30 cellular contexts compared by ENCODE assay signal in the genomic region with DNA sequence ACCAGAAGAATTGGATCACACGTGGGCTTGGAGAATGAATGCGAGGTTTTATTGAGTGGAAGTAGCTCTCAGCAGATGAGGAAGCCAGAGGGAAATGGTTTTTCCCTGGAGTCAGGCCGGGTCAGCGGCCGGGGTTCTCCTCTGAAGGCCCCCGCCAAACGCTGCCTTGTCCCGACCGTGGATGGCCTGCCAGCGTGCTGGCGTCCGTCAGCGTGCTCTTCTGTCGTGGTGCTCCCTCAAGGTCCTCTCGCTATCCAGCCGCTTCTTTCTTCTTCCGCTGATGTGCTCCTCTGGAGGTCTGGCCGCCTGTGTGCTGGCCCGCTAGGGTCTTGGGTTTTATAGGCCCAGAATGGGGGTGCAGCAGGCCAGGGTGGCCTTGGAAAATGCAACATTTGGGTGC.
"Had no signal": no experiment of that assay in that cellular context is flagged by ENCODE, and none has a peak within 500 bp of the region (broad histone marks: within the 10 kb centered on the region; RNA-seq: fewer than 3 reads in every experiment).

No MANE protein-coding gene starts in this region.

- DNase-seq: effector memory CD8-positive, alpha-beta T cell; erythroblast; esophagus squamous epithelium; foreskin melanocyte; glutamatergic neuron; heart right ventricle; hippocampal formation; islet precursor cell; left ventricle myocardium superior; lower lobe of right lung; mucosa of descending colon; naive B cell; stimulated activated CD4-positive, alpha-beta T cell treated with anti-CD3 and anti-CD28 coated beads, Interleukin-12 subunit alpha, Interleukin-12 subunit beta, amount 100 ng/mL, for 4 hours; stimulated activated CD4-positive, alpha-beta T cell treated with anti-CD3 and anti-CD28 coated beads, Interleukin-1b, Interleukin-23, amount 100 ng/mL, for 48 hours; stimulated activated CD4-positive, alpha-beta T cell treated with anti-CD3 and anti-CD28 coated beads, Interleukin-4, amount 100 ng/mL, for 1 hour; stimulated activated CD8-positive, alpha-beta memory T cell treated with anti-CD3 and anti-CD28 coated beads, Interleukin-4, amount 100 ng/mL, for 48 hours; stimulated activated naive CD4-positive, alpha-beta T cell; stimulated activated naive CD8-positive, alpha-beta T cell treated with anti-CD3 and anti-CD28 coated beads, Interleukin-15, amount 100 ng/mL, for 72 hours; thyroid gland; trophoblast cell had no signal

- ATAC-seq: effector memory CD8-positive, alpha-beta T cell; heart right ventricle; left ventricle myocardium superior; lower lobe of right lung; mucosa of descending colon; natural killer cell treated with Interleukin-12 subunit alpha and Interleukin-12 subunit beta and Interleukin-15 and Interleukin-18, amount 100 ng/mL, for 72 hours; sciatic nerve; stimulated activated naive CD8-positive, alpha-beta T cell treated with anti-CD3 and anti-CD28 coated beads, Interleukin-15, amount 100 ng/mL, for 72 hours had no signal

- H3K4me3 ChIP-seq: coronary artery, esophagus squamous epithelium, heart right ventricle, lower lobe of right lung, mucosa of descending colon, smooth muscle cell, suprapubic skin, thyroid gland had no signal

- H3K27ac Mint-ChIP-seq: effector memory CD8-positive, alpha-beta T cell; mesothelial cell of epicardium; naive B cell; natural killer cell treated with Interleukin-12 subunit alpha and Interleukin-12 subunit beta and Interleukin-15 and Interleukin-18, amount 100 ng/mL, for 72 hours; progenitor cell of endocrine pancreas; stimulated activated naive CD8-positive, alpha-beta T cell treated with anti-CD3 and anti-CD28 coated beads, Interleukin-15, amount 100 ng/mL, for 72 hours had no signal

- H3K36me3 Mint-ChIP-seq: mesothelial cell of epicardium; naive B cell; natural killer cell treated with Interleukin-12 subunit alpha and Interleukin-12 subunit beta and Interleukin-15 and Interleukin-18, amount 100 ng/mL, for 72 hours had no signal

- H3K27ac ChIP-seq: coronary artery, esophagus squamous epithelium, heart right ventricle, lower lobe of right lung, parathyroid adenoma, suprapubic skin, thyroid gland had no signal

- H3K9ac ChIP-seq: parathyroid adenoma had no signal

- H3K4me1 Mint-ChIP-seq: naive B cell; neural crest cell; stimulated activated naive CD8-positive, alpha-beta T cell treated with anti-CD3 and anti-CD28 coated beads, Interleukin-15, amount 100 ng/mL, for 72 hours had no signal

- FAIRE-seq: endometrium had no signal

- H2AFZ ChIP-seq: parathyroid adenoma had no signal

- H3K4me3 Mint-ChIP-seq: effector memory CD8-positive, alpha-beta T cell; mesothelial cell of epicardium; naive B cell; natural killer cell treated with Interleukin-12 subunit alpha and Interleukin-12 subunit beta and Interleukin-15 and Interleukin-18, amount 100 ng/mL, for 72 hours; neural crest cell; stimulated activated naive CD8-positive, alpha-beta T cell treated with anti-CD3 and anti-CD28 coated beads, Interleukin-15, amount 100 ng/mL, for 72 hours had no signal

- H3K27me3 ChIP-seq: esophagus squamous epithelium, heart right ventricle, suprapubic skin, thyroid gland had no signal

- H3K4me2 ChIP-seq: smooth muscle cell had no signal

- H3K27me3 Mint-ChIP-seq: effector memory CD8-positive, alpha-beta T cell; naive B cell; natural killer cell treated with Interleukin-12 subunit alpha and Interleukin-12 subunit beta and Interleukin-15 and Interleukin-18, amount 100 ng/mL, for 72 hours; progenitor cell of endocrine pancreas; stimulated activated naive CD8-positive, alpha-beta T cell treated with anti-CD3 and anti-CD28 coated beads, Interleukin-15, amount 100 ng/mL, for 72 hours had no signal

- H3K36me3 ChIP-seq: esophagus squamous epithelium, heart right ventricle, lower lobe of right lung, suprapubic skin, thyroid gland had no signal

- H3K9me3 ChIP-seq: lower lobe of right lung, mucosa of descending colon, suprapubic skin, thyroid gland had no signal

- H3K79me2 ChIP-seq: parathyroid adenoma had no signal

- H3K4me1 ChIP-seq: esophagus squamous epithelium, heart right ventricle, lower lobe of right lung, parathyroid adenoma, suprapubic skin, thyroid gland had no signal

- H3K9me3 Mint-ChIP-seq: mesothelial cell of epicardium; neural crest cell; stimulated activated naive CD8-positive, alpha-beta T cell treated with anti-CD3 and anti-CD28 coated beads, Interleukin-15, amount 100 ng/mL, for 72 hours had no signal
